In genomic region chr7:137898839-137899681, GRCh38 we compare ENCODE assay signal across 8 cellular contexts. TPM values are rescaled to one million over a fixed set of nuclear protein-coding genes. Genes with fewer than 3 reads are reported as not detected.
DNase-seq lines count a peak whose midpoint lies in the region; ATAC-seq and TF ChIP-seq lines count a peak whose summit lies in the region.

No MANE protein-coding gene starts in this region.

- H3K9ac ChIP-seq in NT2/D1 (ENCODE audit: insufficient read length, low read depth): no peak overlapping the region

- H3K36me3 ChIP-seq in NT2/D1 (ENCODE audit: insufficient read depth, insufficient read length, low read length): peaks cover 52% of the 10 kb centered on the region

- H3K9me3 ChIP-seq in NT2/D1 (ENCODE audit: insufficient read depth, low read length): no peaks in the 10 kb centered on the region

- no peaks in the 10 kb centered on the region for H3K4me1 ChIP-seq in NT2/D1 (ENCODE audit: insufficient read depth, insufficient read length)

- no peak overlapping the region for H3K4me3 ChIP-seq in NT2/D1 (ENCODE audit: insufficient read length, low read depth)
- H3K4me3 ChIP-seq in epithelial cell of proximal tubule (ENCODE audit: low read depth, low read length): peak overlapping the region; percentile 18

- peak; percentile 71 for DNase-seq in COLO668 (lab: John Stamatoyannopoulos, UW; ENCODE audit: unreplicated experiment)
- DNase-seq in HPDE6-E6E7 (ENCODE audit: extremely low spot score): peak; percentile 58
- DNase-seq in NT2/D1 (ENCODE audit: low read depth, low spot score): peak; percentile 85
- peak; percentile 81 for DNase-seq in activated CD8-positive, alpha-beta memory T cell treated with anti-CD3 and anti-CD28 coated beads, Interleukin-2, amount 50 U/mL, for 4 hours
- no peak for DNase-seq in epithelial cell of proximal tubule (ENCODE audit: low read depth)
- peak; percentile 86 for DNase-seq in myocyte (ENCODE audit: low read depth)
- peak; percentile 88 for DNase-seq in stimulated activated CD8-positive, alpha-beta memory T cell treated with anti-CD3 and anti-CD28 coated beads, Interleukin-4, amount 100 ng/mL, for 48 hours

- ATAC-seq in GM21360 (IDR thresholded peaks at IDR 0.05; ENCODE audit: unreplicated experiment): peak; percentile 71

- TF ChIP-seq CTCF in epithelial cell of proximal tubule (conservative IDR thresholded peaks at IDR 0.05; ENCODE audit: low read depth, low read length): peak; percentile 98

- H3K27me3 ChIP-seq in NT2/D1 (ENCODE audit: insufficient read depth, insufficient read length): no peaks in the 10 kb centered on the region

RNA-seq across cellular contexts. Expression of gene DGKI, which starts 52.3 kb away (rescaled TPM):
- total RNA-seq in epithelial cell of proximal tubule (0.14 and 0.69 TPM in 2 replicates), myocyte (2.3 and 7.9 TPM in 2 replicates)
- polyA plus RNA-seq in myocyte (2012): 15.7 TPM
